ENCODE assay signal across 15 cellular contexts in the genomic region with DNA sequence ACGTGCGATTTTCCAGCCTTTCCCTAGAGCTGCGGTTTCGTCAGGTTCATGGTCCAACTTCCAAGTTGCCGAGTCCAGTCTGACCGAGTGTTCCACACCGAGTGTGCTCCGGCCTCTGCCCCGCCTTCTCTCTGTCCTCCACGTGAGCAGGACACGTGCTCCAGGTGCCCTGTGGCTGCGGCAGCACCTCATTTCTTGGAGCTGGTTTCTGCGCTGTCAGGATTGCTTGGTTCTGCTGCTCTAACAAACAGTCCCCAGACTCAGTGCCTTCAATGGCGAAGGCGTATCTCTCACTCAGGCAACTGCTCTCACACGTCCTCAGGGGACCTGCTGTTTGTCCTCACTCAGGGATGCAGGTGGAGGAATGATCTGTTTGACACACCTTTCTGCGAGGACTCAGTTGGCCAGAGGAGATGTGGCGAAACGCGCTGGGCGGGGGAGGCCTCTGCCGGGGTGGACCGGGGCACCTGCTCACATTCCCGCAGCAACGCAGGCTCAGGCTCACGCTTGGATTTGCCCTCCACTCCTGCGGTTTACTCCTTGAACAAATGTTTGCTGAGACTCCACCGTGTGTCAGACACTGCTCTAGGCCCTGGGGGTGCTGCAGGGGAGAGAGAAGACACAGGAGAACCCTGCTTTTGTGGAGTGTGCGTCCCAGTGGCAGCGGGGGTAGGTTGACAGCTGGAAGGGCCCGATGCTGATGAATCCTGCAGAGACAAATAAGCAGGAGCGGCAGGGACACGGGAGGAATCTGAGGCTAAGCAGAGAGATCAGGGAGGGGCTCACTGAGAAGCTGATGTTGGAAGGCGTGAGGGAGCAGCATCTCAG.
"Had no signal": no experiment of that assay in that cellular context is flagged by ENCODE, and none has a peak within 500 bp of the region (broad histone marks: within the 10 kb centered on the region; RNA-seq: fewer than 3 reads in every experiment).

No MANE protein-coding gene starts in this region.

- H3K4me3 ChIP-seq: ovary, tibial artery, vagina had no signal

- ATAC-seq: left ventricle myocardium superior had no signal

- H3K36me3 ChIP-seq: brain microvascular endothelial cell, ovary, tibial artery, vagina had no signal

- H3K27ac ChIP-seq: brain microvascular endothelial cell, ovary, tibial artery, vagina had no signal

- H3K4me3 Mint-ChIP-seq: nephron progenitor cell had no signal

- H3K27me3 ChIP-seq: ovary had no signal

- DNase-seq: activated CD4-positive, alpha-beta T cell treated with anti-CD3 and anti-CD28 coated beads for 48 hours; activated naive CD4-positive, alpha-beta T cell treated with anti-CD3 and anti-CD28 coated beads, Interleukin-2, amount 50 U/mL, for 16 hours; amniotic stem cell; brain microvascular endothelial cell; cerebellar nuclear complex; dermis blood vessel endothelial cell; hippocampal formation; left ventricle myocardium superior; mesenchymal stem cell; nephron progenitor cell; ovary; stimulated activated CD4-positive, alpha-beta T cell treated with anti-CD3 and anti-CD28 coated beads, Interleukin-4, amount 100 ng/mL, for 4 hours; tibial artery had no signal

- H3K27ac Mint-ChIP-seq: activated T-helper 2 cell treated with anti-CD3 and anti-CD28 coated beads, Interferon-gamma antibody, Interleukin-2, Interleukin-4, amounts not matched to agents 10 μg/mL and 5 μg/mL and 100 μg/mL, durations not matched to agents 14 hours and 24 hours and 36 hours had no signal

- H3K9me3 ChIP-seq: ovary, vagina had no signal
